In genomic region chr1:52926864-52927218, GRCh38 we compare ENCODE assay signal across 8 cellular contexts. TPM values are rescaled to one million over a fixed set of nuclear protein-coding genes. Genes with fewer than 3 reads are reported as not detected.
DNase-seq lines count a peak whose midpoint lies in the region; ATAC-seq, FAIRE-seq and TF ChIP-seq lines count a peak whose summit lies in the region.

No MANE protein-coding gene starts in this region.

- BruUV-seq in K562 (replicated peaks; lab: Mats Ljungman, UMichigan), result no TSS peak

- ATAC-seq in K562 (no peak), mucosa of descending colon (no peak), GM19328 (IDR thresholded peaks at IDR 0.05; ENCODE audit: unreplicated experiment) (no peak)

- DNase-seq in AG10803 (ENCODE audit: low read depth), result no peak
- DNase-seq in K562 (ENCODE audit: extremely low read depth in 1 of 4, low spot score in 3 of 4), result no peak
- no peak for DNase-seq in mucosa of descending colon
- no peak for DNase-seq in WERI-Rb-1
- no peak for DNase-seq in GM20000 (ENCODE audit: low spot score)
- DNase-seq in NCI-H510A (lab: John Stamatoyannopoulos, UW), result no peak

- CTCF ChIA-PET in HEK293 (lab: Yijun Ruan, JAX) (no interaction called here), K562 (lab: Yijun Ruan, JAX; ENCODE audit: low intra/inter-chr PET ratio) (no interaction called here)

- intact Hi-C loops in K562 (cut with micrococcal nuclease) (no loop called here), mucosa of descending colon (cut with DNase I, micrococcal nuclease) (no loop called here)

- no peaks in the 10 kb centered on the region for H3K9me1 ChIP-seq in K562 (ENCODE audit: control insufficient read depth, insufficient read depth, low read length)

- H3K4me2 ChIP-seq in K562 (ENCODE audit: insufficient read depth, low read length), result peak overlapping the region; percentile 73

- TF ChIP-seq RAD21 in K562 (CRISPR knock-in tag; conservative IDR thresholded peaks at IDR 0.05 in 1 of 2, IDR thresholded peaks at IDR 0.05 in 1 of 2), result no peak

- peak overlapping the region; percentile 86 for H2AFZ ChIP-seq in K562 (ENCODE audit: low read depth, low read length)

- no peaks in the 10 kb centered on the region for H4K20me1 ChIP-seq in K562 (replicated peaks; ENCODE audit: control insufficient read depth, insufficient read depth, low read length)

- POLR2A ChIA-PET in HEK293 (lab: Yijun Ruan, JAX) (interaction anchor here (0.6 to 1.0 kb wide), 4 partner anchors 14 to 209 kb away, joined by 3 read pairs; no protein-coding TSS in a partner anchor), K562 (lab: Yijun Ruan, JAX) (interaction anchor here (1.5 kb wide), 1 partner anchor 9 kb away, joined by 6 read pairs; no protein-coding TSS in a partner anchor)

- no peak for TF ChIP-seq EP300 in K562 (IDR thresholded peaks at IDR 0.05; ENCODE audit: low read length)

- H3K9ac ChIP-seq in K562 (ENCODE audit: insufficient read depth in 1 of 2, low read depth in 2 of 2, low read length in 2 of 2), result peak overlapping the region; percentile 41 to 95; a peak in 3 of 4 replicates

- H3K36me3 ChIP-seq in HEK293 (ENCODE audit: control insufficient read depth in 2 of 2, insufficient read depth in 1 of 2, low read length in 2 of 2) (no peaks in the 10 kb centered on the region), K562 (ENCODE audit: control insufficient read depth, insufficient read depth, low read length) (no peaks in the 10 kb centered on the region), mucosa of descending colon (ENCODE audit: low read depth) (no peaks in the 10 kb centered on the region), WERI-Rb-1 (no peaks in the 10 kb centered on the region)

- H3K27ac ChIP-seq in HEK293 (ENCODE audit: extremely low read depth, low read depth, low read length) (no peak overlapping the region), K562 (ENCODE audit: extremely low read depth, low read depth, low read length) (peak overlapping the region; percentile 66; the same call in 1 of the 3 replicates), WERI-Rb-1 (no peak overlapping the region)

- no peak for FAIRE-seq in K562 (lab: Jason Lieb, UNC)

- H3K4me3 ChIP-seq in AG10803 (ENCODE audit: low read length) (peak overlapping the region; percentile 80), HEK293 (ENCODE audit: low read depth, low read length) (peak overlapping the region; percentile 12), K562 (peak overlapping the region; percentile 53), mucosa of descending colon (peak overlapping the region; percentile 55), WERI-Rb-1 (ENCODE audit: low read depth, low read length) (no peak overlapping the region)

- no peaks in the 10 kb centered on the region; a peak in 1 of 5 replicates for H3K27me3 ChIP-seq in K562 (ENCODE audit: control insufficient read depth in 2 of 2, insufficient read depth in 2 of 2, low read length in 2 of 2)
- no peaks in the 10 kb centered on the region for H3K27me3 ChIP-seq in WERI-Rb-1 (ENCODE audit: insufficient read depth, low read depth, severe bottlenecking)

- H3K9me3 ChIP-seq in HEK293 (ENCODE audit: control insufficient read depth, insufficient read depth, low read depth, low read length) (no peaks in the 10 kb centered on the region), K562 (replicated peaks; ENCODE audit: control insufficient read depth, insufficient read depth, low read depth, low read length) (no peaks in the 10 kb centered on the region), mucosa of descending colon (no peaks in the 10 kb centered on the region), WERI-Rb-1 (ENCODE audit: severe bottlenecking) (peaks cover 8% of the 10 kb centered on the region)

- TF ChIP-seq POLR2A in K562 (conservative IDR thresholded peaks at IDR 0.05), result no peak

- H3K79me2 ChIP-seq in K562 (ENCODE audit: control insufficient read depth, insufficient read depth, low read length), result peaks cover 2% of the 10 kb centered on the region; the same call in 1 of the 3 replicates

- TF ChIP-seq CTCF in AG10803 (conservative IDR thresholded peaks at IDR 0.05; ENCODE audit: low read length) (no peak), HEK293 (tag by site-specific recombination; IDR thresholded peaks at IDR 0.05) (no peak), K562 (IDR thresholded peaks at IDR 0.05 in 2 of 3, conservative IDR thresholded peaks at IDR 0.05 in 1 of 3; ENCODE audit: insufficient read depth in 2 of 3, low read depth in 1 of 3, low read length in 3 of 3) (no peak), mucosa of descending colon (IDR thresholded peaks at IDR 0.05) (no peak), WERI-Rb-1 (IDR thresholded peaks at IDR 0.05; ENCODE audit: low read depth, low read length) (no peak), GM20000 (IDR thresholded peaks at IDR 0.05; ENCODE audit: extremely low read depth, missing control alignments) (no peak)

- no peaks in the 10 kb centered on the region for H3K4me1 ChIP-seq in HEK293 (ENCODE audit: control insufficient read depth, insufficient read depth, low read length)
- peaks cover 2 to 21% of the 10 kb centered on the region in 2 experiments; a peak in 2 of 5 replicates for H3K4me1 ChIP-seq in K562 (replicated peaks in 1 of 2; ENCODE audit: control insufficient read depth in 2 of 2, insufficient read depth in 2 of 2, low read length in 2 of 2)
- peaks cover 5% of the 10 kb centered on the region for H3K4me1 ChIP-seq in mucosa of descending colon (ENCODE audit: low read depth)

- in situ Hi-C loops in K562 (cut with MboI), result no loop called here

- WGBS in K562 (ENCODE audit: insufficient coverage, low coverage, missing lambda C conversion rate), result 42% methylated on average over 11 of the region's 13 CpGs

TF ChIP-seq in K562, 482 proteins besides CTCF, POLR2A, EP300 and RAD21:
- TF ChIP-seq NRF1 (conservative IDR thresholded peaks at IDR 0.05 in 1 of 2, IDR thresholded peaks at IDR 0.05 in 1 of 2) (no peak), ZNF143 (CRISPR knock-in tag; IDR thresholded peaks at IDR 0.05) (0 out of 2 replicates have a peak, but pooled peaks have one; percentile 5), GTF2A2 (tag; IDR thresholded peaks at IDR 0.05) (no peak), POLR2H (tag; IDR thresholded peaks at IDR 0.05; ENCODE audit: low read depth) (no peak), IFI16 (CRISPR knock-in tag; IDR thresholded peaks at IDR 0.05) (no peak), ZZZ3 (IDR thresholded peaks at IDR 0.05) (no peak), ILK (tag; IDR thresholded peaks at IDR 0.05; ENCODE audit: borderline replicate concordance, low read depth) (no peak), ETV6 (IDR thresholded peaks at IDR 0.05; ENCODE audit: borderline replicate concordance in 1 of 2, low read depth in 2 of 2, low read length in 1 of 2) (no peak), ETV6 (CRISPR knock-in tag; IDR thresholded peaks at IDR 0.05; ENCODE audit: borderline replicate concordance) (no peak), EP400 (IDR thresholded peaks at IDR 0.05) (no peak), TAF7 (tag; IDR thresholded peaks at IDR 0.05) (no peak), PHF8 (IDR thresholded peaks at IDR 0.05; ENCODE audit: borderline replicate concordance, low read length) (peak; percentile 32; the same call in 1 of the 2 replicates), RFX5 (IDR thresholded peaks at IDR 0.05; ENCODE audit: low read depth, low read length) (no peak), ZNF444 (CRISPR knock-in tag; IDR thresholded peaks at IDR 0.05) (no peak), KAT7 (CRISPR knock-in tag; IDR thresholded peaks at IDR 0.05; ENCODE audit: borderline replicate concordance) (no peak), DDX20 (tag; IDR thresholded peaks at IDR 0.05; ENCODE audit: low read depth) (no peak)

RNA-seq across cellular contexts. Expression of gene SCP2, which starts 0.2 kb away (rescaled TPM):
- total RNA-seq in K562 (2011; cell fraction: chromatin; rRNA removed; ENCODE audit: low replicate concordance), result 29.9 and 35.2 TPM in 2 replicates
- total RNA-seq in K562 (2011; cell fraction: nucleolus; rRNA removed), result 7.8 and 8.3 TPM in 2 replicates
- total RNA-seq in K562 (2011; cell fraction: nucleoplasm; rRNA removed), result 15.8 and 32.7 TPM in 2 replicates
- total RNA-seq in K562 (2014; rRNA removed) (57.7 and 63.8 TPM in 2 replicates), K562 (2014; rRNA removed; fragmentation: Illumina TruSeq; extraction: Trizol) (135 and 151 TPM in 2 replicates), K562 (2015; rRNA removed; fragmentation: Illumina TruSeq; extraction: Trizol) (110 and 116 TPM in 2 replicates), K562 (2021) (71.0 and 73.6 TPM in 2 replicates), mucosa of descending colon (100 to 1,000 TPM; 228 to 272 (median 267) TPM)
- polyA plus RNA-seq in K562 (2011; rRNA removed) (76.7 and 84.5 TPM in 2 replicates), K562 (2014; fragmentation: Illumina TruSeq; extraction: Trizol) (101 and 106 TPM in 2 replicates), K562 (2014; fragmentation: Nextera tagmentation; extraction: Ambion mirVana) (100 to 1,000 TPM; 197 to 258 TPM), K562 (2014; rRNA removed) (78.7 and 81.8 TPM in 2 replicates)
- 14.6 and 36.1 TPM in 2 replicates for polyA plus RNA-seq in K562 (2011; cell fraction: cytosol; rRNA removed)
- polyA plus RNA-seq in K562 (2011; cell fraction: nucleus; rRNA removed), result 24.8 and 39.1 TPM in 2 replicates
- polyA plus RNA-seq in K562 (2012), result 78.8 and 97.2 TPM in 2 replicates
- polyA minus RNA-seq in K562 (2011; rRNA and poly(A)+ RNA removed), result 59.6 and 66.7 TPM in 2 replicates
- polyA minus RNA-seq in K562 (2011; cell fraction: cytosol; rRNA and poly(A)+ RNA removed), result 24.9 and 31.2 TPM in 2 replicates
- 10.0 and 22.5 TPM in 2 replicates for polyA minus RNA-seq in K562 (2011; cell fraction: nucleus; rRNA and poly(A)+ RNA removed)

RNA-seq across cellular contexts. Expression of gene ECHDC2, which starts 5.3 kb away (rescaled TPM):
- total RNA-seq in K562 (2011; cell fraction: chromatin; rRNA removed; ENCODE audit: low replicate concordance), result 2.1 and 2.8 TPM in 2 replicates
- 0.83 and 1.8 TPM in 2 replicates for total RNA-seq in K562 (2011; cell fraction: nucleolus; rRNA removed)
- 0.51 and 1.7 TPM in 2 replicates for total RNA-seq in K562 (2011; cell fraction: nucleoplasm; rRNA removed)
- total RNA-seq in K562 (2014; rRNA removed), result not detected in 2 replicates
- 0.38 TPM in 1 of 2 replicates, not detected in the other for total RNA-seq in K562 (2014; rRNA removed; fragmentation: Illumina TruSeq; extraction: Trizol)
- total RNA-seq in K562 (2015; rRNA removed; fragmentation: Illumina TruSeq; extraction: Trizol), result 0.26 and 0.29 TPM in 2 replicates
- 0.69 and 1.5 TPM in 2 replicates for total RNA-seq in K562 (2021)
- 0.38 and 0.74 TPM in 2 replicates for polyA plus RNA-seq in K562 (2011; rRNA removed)
- 0.12 and 0.50 TPM in 2 replicates for polyA plus RNA-seq in K562 (2011; cell fraction: cytosol; rRNA removed)
- 1.1 and 1.6 TPM in 2 replicates for polyA plus RNA-seq in K562 (2011; cell fraction: nucleus; rRNA removed)
- polyA plus RNA-seq in K562 (2012), result 5.6 and 5.9 TPM in 2 replicates
- polyA plus RNA-seq in K562 (2014; fragmentation: Illumina TruSeq; extraction: Trizol), result 0.17 TPM in 1 of 2 replicates, not detected in the other
- 1 to 10 TPM; 2.0 to 2.6 TPM for polyA plus RNA-seq in K562 (2014; fragmentation: Nextera tagmentation; extraction: Ambion mirVana)
- 0.12 and 1.3 TPM in 2 replicates for polyA plus RNA-seq in K562 (2014; rRNA removed)
- polyA minus RNA-seq in K562 (2011; rRNA and poly(A)+ RNA removed), result 0.30 TPM in 1 of 2 replicates, not detected in the other
- not detected in 2 replicates for polyA minus RNA-seq in K562 (2011; cell fraction: cytosol; rRNA and poly(A)+ RNA removed)
- 0.13 and 1.3 TPM in 2 replicates for polyA minus RNA-seq in K562 (2011; cell fraction: nucleus; rRNA and poly(A)+ RNA removed)
- 100 to 1,000 TPM; 150 to 196 (median 162) TPM for total RNA-seq in mucosa of descending colon

Comparison
In these comparisons a context has a peak if more than half of its experiments do, and no peak if none do; other contexts are left out.
1. RNA of gene ECHDC2, which starts 5.3 kb away (total RNA-seq): 150 to 196 TPM in mucosa of descending colon; 0.26 to 2.8 TPM in K562; every median in the first group is over 10 times any median in the second.